ENCODE assay signal across 8 cellular contexts in the genomic region with DNA sequence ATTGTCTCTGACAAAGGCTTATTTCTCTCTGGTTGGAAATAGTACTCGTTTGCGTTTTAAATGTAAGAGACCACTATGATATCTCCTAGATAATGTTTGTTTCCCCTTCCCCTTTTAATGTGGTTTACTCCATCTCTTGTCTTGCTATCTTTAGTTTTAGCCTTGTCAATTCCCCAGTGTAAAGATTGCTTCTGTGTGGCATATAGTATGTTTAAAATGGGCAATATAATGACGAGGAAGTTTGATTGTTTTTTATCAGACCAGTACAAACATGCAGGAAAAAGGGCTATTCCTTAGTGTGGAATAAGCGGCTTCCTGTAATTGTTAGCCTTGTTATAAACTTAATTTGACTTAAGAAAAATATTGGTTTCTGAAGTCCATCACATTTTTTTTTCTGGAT. TPM values are rescaled to one million over a fixed set of nuclear protein-coding genes. Genes with fewer than 3 reads are reported as not detected.
DNase-seq lines count a peak whose midpoint lies in the region; ATAC-seq and TF ChIP-seq lines count a peak whose summit lies in the region.

No MANE protein-coding gene starts in this region.

- H3K9me3 ChIP-seq in sigmoid colon = no peaks in the 10 kb centered on the region

- ATAC-seq in HG03521 (IDR thresholded peaks at IDR 0.05; ENCODE audit: unreplicated experiment) (no peak), HG02884 (IDR thresholded peaks at IDR 0.05; ENCODE audit: unreplicated experiment) (no peak)
- no peak for ATAC-seq in activated CD4-positive, CD25-positive, alpha-beta regulatory T cell treated with anti-CD3 and anti-CD28 coated beads, Interleukin-2, amount 50 U/mL, for 24 hours

- in situ Hi-C loops in SK-MEL-5 (cut with HindIII; ENCODE audit: low pct_unique_long_range_greater_than_20kb, low sequenced_read_pairs) = no loop called here

- peaks cover 0 to 60% (median 43%) of the 10 kb centered on the region in 4 donors for H3K4me1 ChIP-seq in sigmoid colon

- no peak for TF ChIP-seq EP300 in sigmoid colon (IDR thresholded peaks at IDR 0.05)

- H3K36me3 ChIP-seq in sigmoid colon = no peaks in the 10 kb centered on the region

- DNase-seq in GM12865 (ENCODE audit: low read depth) = no peak
- DNase-seq in SK-MEL-5 (ENCODE audit: low read depth, low spot score) = peak; percentile 17
- no peak for DNase-seq in fibroblast of pulmonary artery (ENCODE audit: low read depth)
- no peak for DNase-seq in sigmoid colon
- DNase-seq in SK-N-DZ (ENCODE audit: low spot score) = no peak

- intact Hi-C loops in sigmoid colon (cut with DNase I) = loop anchor here (2.0 to 10.0 kb wide), 3 partner anchors 237 to 563 kb away; no protein-coding TSS in a partner anchor

- TF ChIP-seq CTCF in GM12865 (IDR thresholded peaks at IDR 0.05; ENCODE audit: insufficient read depth, low read depth, low read length, missing control alignments) (no peak), fibroblast of pulmonary artery (IDR thresholded peaks at IDR 0.05; ENCODE audit: low read length, missing control alignments) (no peak), sigmoid colon (IDR thresholded peaks at IDR 0.05) (no peak)

- WGBS in sigmoid colon, 2 donors = 20 to 25% methylated on average over 4 of the region's 4 CpGs

- TF ChIP-seq POLR2A in sigmoid colon (IDR thresholded peaks at IDR 0.05) = no peak

- H3K27ac ChIP-seq in sigmoid colon = peak overlapping the region; percentile 56 to 99 (median 96)

- H3K4me3 ChIP-seq in GM12865 (ENCODE audit: low read depth, low read length) (peak overlapping the region; percentile 96), fibroblast of pulmonary artery (replicated peaks; ENCODE audit: low read depth, low read length) (peak overlapping the region; percentile 96), sigmoid colon (peak overlapping the region; percentile 75 to 100 (median 96))

- H3K27me3 ChIP-seq in sigmoid colon = no peaks in the 10 kb centered on the region

RNA-seq across cellular contexts. Expression of a gene that starts 3.1 kb away (rescaled TPM):
- 61.1 and 62.9 TPM in 2 replicates for total RNA-seq in SK-MEL-5 (2014; rRNA removed; shearing (Covaris generic))
- 55.8 and 82.3 TPM in 2 replicates for polyA plus RNA-seq in SK-MEL-5 (2015; cell fraction: cytosol; rRNA removed)
- 33.4 and 35.4 TPM in 2 replicates for polyA plus RNA-seq in SK-MEL-5 (2015; cell fraction: nucleus; rRNA removed)
- total RNA-seq in sigmoid colon = 100 to 1,000 TPM; 139 to 146 (median 142) TPM
- polyA plus RNA-seq in sigmoid colon = 10 to 100 TPM in 2 of 3 donors, 1 to 10 TPM in 1; 9.2 to 19.2 (median 14.4) TPM
- polyA plus RNA-seq in SK-N-DZ (2014; cell fraction: cytosol; rRNA removed) = 42.2 and 62.3 TPM in 2 replicates
- polyA plus RNA-seq in SK-N-DZ (2014; cell fraction: nucleus; rRNA removed) = 20.7 and 39.8 TPM in 2 replicates
